ENCODE assay signal across 17 cellular contexts in genomic region chr10:102580230-102580629, GRCh38.
A peak's percentile ranks its signal among the peaks of the same experiment; 100 is the strongest.
DNase-seq lines count a peak whose midpoint lies in the region; ATAC-seq, FAIRE-seq and TF ChIP-seq lines count a peak whose summit lies in the region.
"Had no signal": no experiment of that assay in that cellular context is flagged by ENCODE, and none has a peak within 500 bp of the region (broad histone marks: within the 10 kb centered on the region; RNA-seq: fewer than 3 reads in every experiment).

No MANE protein-coding gene starts in this region.

- H3F3A ChIP-seq in neural progenitor cell (ENCODE audit: low read depth) = peaks cover 23% of the 10 kb centered on the region

- no peak for TF ChIP-seq CTCF in endodermal cell (conservative IDR thresholded peaks at IDR 0.05)
- no peak for TF ChIP-seq CTCF in neural progenitor cell (IDR thresholded peaks at IDR 0.05)

- H3K9me3 Mint-ChIP-seq in CD4-positive, alpha-beta memory T cell = no peaks in the 10 kb centered on the region
- H3K9me3 Mint-ChIP-seq in endodermal cell (no peaks in the 10 kb centered on the region), neural progenitor cell (no peaks in the 10 kb centered on the region)
- H3K9me3 Mint-ChIP-seq: stimulated activated naive CD8-positive, alpha-beta T cell treated with anti-CD3 and anti-CD28 coated beads, Interleukin-15, Interleukin-2, amounts not matched to agents 100 ng/mL and 50 ng/mL, for 24 hours had no signal

- no peaks in the 10 kb centered on the region for H3K9me3 ChIP-seq in CD4-positive, alpha-beta memory T cell (ENCODE audit: control insufficient read depth in 1 of 2, low read length in 2 of 2)
- H3K9me3 ChIP-seq in endodermal cell (ENCODE audit: control insufficient read depth, low read length) (no peaks in the 10 kb centered on the region), neural progenitor cell (ENCODE audit: low read depth) (no peaks in the 10 kb centered on the region), aorta (ENCODE audit: control insufficient read depth, low read length) (no peaks in the 10 kb centered on the region)
- H3K9me3 ChIP-seq: BLaER1 treated with 17β-estradiol and CSF1 and Interleukin-3, amounts not matched to agents 10 nM and 100 nM had no signal

- no peak overlapping the region for H3K4me3 ChIP-seq in CD4-positive, alpha-beta memory T cell (ENCODE audit: low read length in 2 of 2)
- no peak overlapping the region for H3K4me3 ChIP-seq in endodermal cell (ENCODE audit: low read length)
- no peak overlapping the region for H3K4me3 ChIP-seq in neural progenitor cell
- no peak overlapping the region for H3K4me3 ChIP-seq in aorta (ENCODE audit: low read length in 2 of 2)

- H3K4me3 Mint-ChIP-seq in CD4-positive, alpha-beta memory T cell = no peak overlapping the region
- no peak overlapping the region for H3K4me3 Mint-ChIP-seq in endodermal cell
- H3K4me3 Mint-ChIP-seq in neural progenitor cell = no peak overlapping the region
- H3K4me3 Mint-ChIP-seq: stimulated activated naive CD8-positive, alpha-beta T cell treated with anti-CD3 and anti-CD28 coated beads, Interleukin-15, Interleukin-2, amounts not matched to agents 100 ng/mL and 50 ng/mL, for 24 hours had no signal

- POLR2A ChIA-PET in CD4-positive, alpha-beta memory T cell (lab: Charles Lee; ENCODE audit: partially characterized antibody) = interaction anchor here (1.8 to 1.9 kb wide), 2 partner anchors 75 to 78 kb away, joined by 5 read pairs; partner anchors contain the start of gene ACTR1A

- peaks cover 41% of the 10 kb centered on the region for H3K79me2 ChIP-seq in neural progenitor cell (ENCODE audit: low read depth)

- 90 to 100% methylated on average over 2 to 4 of the region's 4 CpGs for WGBS in endodermal cell (ENCODE audit: insufficient coverage in 1 of 2, insufficient read length in 1 of 2), 2 experiments
- WGBS in aorta, 2 donors = 80% methylated on average over 4 of the region's 4 CpGs

- H3K36me3 Mint-ChIP-seq in CD4-positive, alpha-beta memory T cell = no peaks in the 10 kb centered on the region
- H3K36me3 Mint-ChIP-seq in endodermal cell (ENCODE audit: low read depth) = no peaks in the 10 kb centered on the region
- no peaks in the 10 kb centered on the region for H3K36me3 Mint-ChIP-seq in neural progenitor cell

- intact Hi-C loops in CD4-positive, alpha-beta memory T cell (cut with micrococcal nuclease) = no loop called here
- intact Hi-C loops in aorta (cut with DNase I) = loop anchor here in 1 of 2 donors (5.0 kb wide), 1 partner anchor 188 kb away; no protein-coding TSS in a partner anchor

- no peaks in the 10 kb centered on the region for H3K27me3 ChIP-seq in CD4-positive, alpha-beta memory T cell (ENCODE audit: insufficient read depth, low read length)
- H3K27me3 ChIP-seq in endodermal cell (ENCODE audit: control insufficient read depth, insufficient read depth, low read length, poor library complexity, severe bottlenecking) (no peaks in the 10 kb centered on the region), neural progenitor cell (no peaks in the 10 kb centered on the region), aorta (ENCODE audit: control insufficient read depth in 1 of 2, insufficient read depth in 2 of 2, low read length in 1 of 2) (no peaks in the 10 kb centered on the region)
- H3K27me3 ChIP-seq: BLaER1 treated with 17β-estradiol and CSF1 and Interleukin-3, amounts not matched to agents 10 nM and 100 nM had no signal

- FAIRE-seq in GM12892 (lab: Jason Lieb, UNC) = no peak
- FAIRE-seq: TTC549 had no signal

- H3K36me3 ChIP-seq in CD4-positive, alpha-beta memory T cell (ENCODE audit: insufficient read depth, low read length) = no peaks in the 10 kb centered on the region
- H3K36me3 ChIP-seq in endodermal cell (ENCODE audit: control insufficient read depth, insufficient read depth, low read length) (no peaks in the 10 kb centered on the region), neural progenitor cell (no peaks in the 10 kb centered on the region), aorta (ENCODE audit: control insufficient read depth in 1 of 2, insufficient read depth in 2 of 2, low read length in 1 of 2) (no peaks in the 10 kb centered on the region)
- H3K36me3 ChIP-seq: BLaER1 treated with 17β-estradiol and CSF1 and Interleukin-3, amounts not matched to agents 10 nM and 100 nM had no signal

- no peaks in the 10 kb centered on the region for H3K27me3 Mint-ChIP-seq in CD4-positive, alpha-beta memory T cell
- no peaks in the 10 kb centered on the region for H3K27me3 Mint-ChIP-seq in endodermal cell (ENCODE audit: insufficient read depth)
- H3K27me3 Mint-ChIP-seq in neural progenitor cell (ENCODE audit: insufficient read depth, low read depth) = peaks cover 3% of the 10 kb centered on the region
- H3K27me3 Mint-ChIP-seq: stimulated activated naive CD8-positive, alpha-beta T cell treated with anti-CD3 and anti-CD28 coated beads, Interleukin-15, Interleukin-2, amounts not matched to agents 100 ng/mL and 50 ng/mL, for 24 hours had no signal

- no peak overlapping the region for H3K27ac ChIP-seq in CD4-positive, alpha-beta memory T cell (ENCODE audit: low read depth, low read length)
- H3K27ac ChIP-seq in endodermal cell (ENCODE audit: low read depth, low read length) (no peak overlapping the region), neural progenitor cell (no peak overlapping the region), aorta (ENCODE audit: low read depth in 1 of 2, low read length in 2 of 2) (no peak overlapping the region)
- H3K27ac ChIP-seq: BLaER1 treated with 17β-estradiol and CSF1 and Interleukin-3, amounts not matched to agents 10 nM and 100 nM had no signal

- CTCF ChIA-PET in CD4-positive, alpha-beta memory T cell (lab: Charles Lee; ENCODE audit: partially characterized antibody) = interaction anchor here (1.2 to 1.5 kb wide), 2 partner anchors 229 to 350 kb away, joined by 3 to 5 read pairs; no protein-coding TSS in a partner anchor

- no peak overlapping the region for H3K4me2 ChIP-seq in neural progenitor cell

- peaks cover 9 to 25% (median 17%) of the 10 kb centered on the region in 4 donors for H3K4me1 Mint-ChIP-seq in CD4-positive, alpha-beta memory T cell
- H3K4me1 Mint-ChIP-seq in endodermal cell = peaks cover 34% of the 10 kb centered on the region
- H3K4me1 Mint-ChIP-seq in neural progenitor cell = peaks cover 50% of the 10 kb centered on the region

- H4K20me1 ChIP-seq in neural progenitor cell (ENCODE audit: low read depth) = peaks cover 61% of the 10 kb centered on the region

- no peak for DNase-seq in CD4-positive, alpha-beta memory T cell
- DNase-seq in MV-4-11 (lab: John Stamatoyannopoulos, UW) (peak; percentile 18), endodermal cell (no peak), neural progenitor cell (ENCODE audit: low spot score) (no peak), GM12892 (ENCODE audit: insufficient read length) (no peak), activated gamma-delta T cell (lab: John Stamatoyannopoulos, UW) (no peak), aorta (no peak)
- DNase-seq: activated CD8-positive, alpha-beta memory T cell treated with anti-CD3 and anti-CD28 coated beads, Interleukin-2, amount 50 U/mL, for 4 hours; GF-D8; NCI-H1092; NCI-H446; stimulated activated CD4-positive, alpha-beta T cell treated with anti-CD3 and anti-CD28 coated beads, Interleukin-4, amount 100 ng/mL, for 1 hour had no signal

- peaks cover 10% of the 10 kb centered on the region for H3K4me1 ChIP-seq in CD4-positive, alpha-beta memory T cell (ENCODE audit: insufficient read depth, low read length)
- peaks cover 7% of the 10 kb centered on the region for H3K4me1 ChIP-seq in endodermal cell (ENCODE audit: control insufficient read depth, insufficient read depth, low read length)
- peaks cover 39% of the 10 kb centered on the region for H3K4me1 ChIP-seq in neural progenitor cell
- H3K4me1 ChIP-seq in aorta (ENCODE audit: control insufficient read depth in 1 of 2, insufficient read depth in 2 of 2, low read length in 2 of 2) = no peaks in the 10 kb centered on the region

- no peak for TF ChIP-seq POLR2A in GM12892 (IDR thresholded peaks at IDR 0.05; ENCODE audit: low read depth, low read length)

- H3K27ac Mint-ChIP-seq in CD4-positive, alpha-beta memory T cell = peak overlapping the region in 6 of 7 donors; percentile 27 to 86 (median 70)
- H3K27ac Mint-ChIP-seq in endodermal cell (peak overlapping the region; percentile 50), neural progenitor cell (peak overlapping the region; percentile 28)
- H3K27ac Mint-ChIP-seq: stimulated activated naive CD8-positive, alpha-beta T cell treated with anti-CD3 and anti-CD28 coated beads, Interleukin-15, Interleukin-2, amounts not matched to agents 100 ng/mL and 50 ng/mL, for 24 hours had no signal

- H3K9ac ChIP-seq in endodermal cell (ENCODE audit: extremely low read depth, low read length, poor library complexity, severe bottlenecking) = no peak overlapping the region
- no peak overlapping the region for H3K9ac ChIP-seq in neural progenitor cell

- H2AFZ ChIP-seq in neural progenitor cell (replicated peaks) = no peak overlapping the region

- ATAC-seq in GM21737 (IDR thresholded peaks at IDR 0.05; ENCODE audit: unreplicated experiment) = no peak
- ATAC-seq in aorta (ENCODE audit: low FRiP score) = no peak
- ATAC-seq: HCT116 had no signal
